In the genomic region with DNA sequence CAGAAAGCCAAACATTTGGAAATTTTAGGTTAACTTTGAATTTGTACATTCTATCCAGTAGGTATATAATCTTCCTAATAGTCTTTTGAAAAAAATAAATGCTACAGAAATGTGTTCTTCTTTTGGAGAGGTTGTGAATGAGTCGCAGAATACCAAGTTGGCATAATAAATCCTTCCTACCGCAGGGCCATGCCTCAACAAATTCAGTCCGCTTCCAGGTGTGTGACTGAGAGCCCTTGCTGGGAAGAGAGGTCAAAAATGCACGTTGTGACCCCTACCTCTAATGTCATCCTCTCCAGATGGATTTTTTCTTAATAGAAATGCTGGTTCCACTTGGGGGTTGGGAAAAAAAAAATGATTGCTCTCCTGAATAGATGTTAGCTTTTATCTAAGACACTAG, we compare ENCODE assay signal across 27 cellular contexts. TPM values are rescaled to one million over a fixed set of nuclear protein-coding genes. Genes with fewer than 3 reads are reported as not detected.
A peak's percentile ranks its signal among the peaks of the same experiment; 100 is the strongest.
DNase-seq lines count a peak whose midpoint lies in the region; FAIRE-seq and TF ChIP-seq lines count a peak whose summit lies in the region.
"Had no signal": no experiment of that assay in that cellular context is flagged by ENCODE, and none has a peak within 500 bp of the region (broad histone marks: within the 10 kb centered on the region; RNA-seq: fewer than 3 reads in every experiment).

No MANE protein-coding gene starts in this region.

- H3K36me3 ChIP-seq in bronchial epithelial cell (ENCODE audit: control insufficient read depth, insufficient read depth, low read length) (peaks cover 8% of the 10 kb centered on the region), osteoblast (ENCODE audit: insufficient read depth, low read length) (peaks cover 59% of the 10 kb centered on the region), prostate gland (peaks cover 0 to 10% of the 10 kb centered on the region in 2 donors)

- no peak overlapping the region for H3K4me3 ChIP-seq in bronchial epithelial cell (ENCODE audit: low read depth, low read length)
- no peak overlapping the region for H3K4me3 ChIP-seq in osteoblast (ENCODE audit: insufficient read depth, low read length)
- H3K4me3 ChIP-seq in prostate gland: no peak overlapping the region
- H3K4me3 ChIP-seq: GM23248, K562, SJSA1 had no signal

- CTCF ChIA-PET in RWPE1 (lab: Yijun Ruan, JAX): interaction anchor here (0.6 to 0.9 kb wide), 2 partner anchors 9 to 10 kb away, joined by 3 to 4 read pairs; no protein-coding TSS in a partner anchor

- H3K27ac ChIP-seq in osteoblast (ENCODE audit: low read depth, low read length) (peak overlapping the region; percentile 27), prostate gland (no peak overlapping the region), RWPE1 (no peak overlapping the region)
- H3K27ac ChIP-seq: 22Rv1, GM23248, SJSA1 had no signal

- peaks cover 11% of the 10 kb centered on the region for H3K4me1 ChIP-seq in osteoblast (ENCODE audit: insufficient read depth, low read length)
- no peaks in the 10 kb centered on the region for H3K4me1 ChIP-seq in prostate gland (replicated peaks)
- H3K4me1 ChIP-seq: SJSA1 had no signal

- no peak for TF ChIP-seq POLR2A in prostate gland (IDR thresholded peaks at IDR 0.05)

- peak; percentile 49 for DNase-seq in DMS79 treated with DMSO at 0.1 percent for 48 hours (lab: John Stamatoyannopoulos, UW)
- DNase-seq in DMS79 (lab: John Stamatoyannopoulos, UW): no peak
- peak; percentile 59 for DNase-seq in ACHN
- peak; percentile 30 for DNase-seq in bronchial epithelial cell (ENCODE audit: low read depth)
- no peak for DNase-seq in osteoblast (ENCODE audit: insufficient read length, low spot score, missing footprints)
- DNase-seq in prostate gland (ENCODE audit: low spot score): no peak
- DNase-seq in RWPE1 (ENCODE audit: low spot score): no peak
- no peak for DNase-seq in NCI-H748 treated with DMSO at 0.1 percent for 48 hours (lab: John Stamatoyannopoulos, UW)
- DNase-seq: Calu3, DMS153, H7, Kasumi-1, NCI-H1105, NCI-H1436 treated with DMSO at 0.1 percent for 48 hours, NCI-H187 treated with DMSO at 0.1 percent for 48 hours, NCI-H446, NCI-H524 treated with DMSO at 0.1 percent for 48 hours, NCI-H82, OCI-M1 had no signal

- POLR2A ChIA-PET in RWPE1 (lab: Yijun Ruan, JAX; ENCODE audit: low non-redundant PET): no interaction called here

- in situ Hi-C loops in ACHN (cut with HindIII; ENCODE audit: low pct_ligation_motif_present, low pct_unique_long_range_greater_than_20kb, low sequenced_read_pairs): no loop called here

- H3K79me2 ChIP-seq in osteoblast (ENCODE audit: insufficient read depth, low read length): no peaks in the 10 kb centered on the region

- no peak overlapping the region for H3K4me2 ChIP-seq in osteoblast (ENCODE audit: insufficient read depth, low read length)

- intact Hi-C loops in prostate gland (cut with DNase I): no loop called here

- TF ChIP-seq CTCF in bronchial epithelial cell (IDR thresholded peaks at IDR 0.05; ENCODE audit: insufficient read depth, low read length, severe bottlenecking): no peak
- TF ChIP-seq CTCF in osteoblast (IDR thresholded peaks at IDR 0.05; ENCODE audit: extremely low read depth, low read depth, low read length): no peak
- no peak for TF ChIP-seq CTCF in prostate gland (IDR thresholded peaks at IDR 0.05)
- TF ChIP-seq CTCF in RWPE1 (conservative IDR thresholded peaks at IDR 0.05; ENCODE audit: low read depth): no peak

- H2AFZ ChIP-seq in osteoblast (ENCODE audit: low read length): no peak overlapping the region
- H2AFZ ChIP-seq: GM23248 had no signal

- 72% methylated on average over 4 of the region's 4 CpGs for WGBS in prostate gland

- H4K20me1 ChIP-seq in osteoblast (ENCODE audit: insufficient read depth, low read length): no peaks in the 10 kb centered on the region

- no peaks in the 10 kb centered on the region for H3K9me3 ChIP-seq in osteoblast (ENCODE audit: low read depth, low read length)
- H3K9me3 ChIP-seq in prostate gland: no peaks in the 10 kb centered on the region
- H3K9me3 ChIP-seq: SJSA1 had no signal

- FAIRE-seq in bronchial epithelial cell (lab: Jason Lieb, UNC): no peak
- FAIRE-seq: K562 had no signal

- H3K27me3 ChIP-seq in bronchial epithelial cell (ENCODE audit: control insufficient read depth, insufficient read depth, low read length) (no peaks in the 10 kb centered on the region), osteoblast (ENCODE audit: insufficient read depth, low read length) (no peaks in the 10 kb centered on the region), prostate gland (replicated peaks; ENCODE audit: insufficient read depth) (no peaks in the 10 kb centered on the region)
- H3K27me3 ChIP-seq: SJSA1 had no signal

RNA-seq across cellular contexts. Expression of a gene that starts 34.1 kb away (rescaled TPM):
- total RNA-seq in bronchial epithelial cell: not detected in 2 replicates
- under 0.01 TPM in 2 replicates for total RNA-seq in osteoblast
- total RNA-seq in prostate gland: not detected
- total RNA-seq: Calu3, Daoy, GM23248, H7, HT-29, M059J, Right ventricle myocardium inferior, SJSA1 had no signal

RNA-seq across cellular contexts. Expression of a gene that starts 56.5 kb away (rescaled TPM):
- total RNA-seq in bronchial epithelial cell (3.5 and 5.5 TPM in 2 replicates), osteoblast (11.8 and 59.4 TPM in 2 replicates), prostate gland (10 to 100 TPM in 1 of 2 donors, 1 to 10 TPM in 1; 7.8 to 22.7 TPM)

Comparison
In these comparisons a context has a peak if more than half of its experiments do, and no peak if none do; other contexts are left out.
1. DNase-seq: peak in DMS79 treated with DMSO at 0.1 percent for 48 hours (single experiment), ACHN (single experiment) and bronchial epithelial cell (single experiment); none in DMS79 (single experiment), osteoblast (single experiment), prostate gland (single experiment), RWPE1 (single experiment) and NCI-H748 treated with DMSO at 0.1 percent for 48 hours (single experiment).